11 cellular contexts compared by ENCODE assay signal in the genomic region with DNA sequence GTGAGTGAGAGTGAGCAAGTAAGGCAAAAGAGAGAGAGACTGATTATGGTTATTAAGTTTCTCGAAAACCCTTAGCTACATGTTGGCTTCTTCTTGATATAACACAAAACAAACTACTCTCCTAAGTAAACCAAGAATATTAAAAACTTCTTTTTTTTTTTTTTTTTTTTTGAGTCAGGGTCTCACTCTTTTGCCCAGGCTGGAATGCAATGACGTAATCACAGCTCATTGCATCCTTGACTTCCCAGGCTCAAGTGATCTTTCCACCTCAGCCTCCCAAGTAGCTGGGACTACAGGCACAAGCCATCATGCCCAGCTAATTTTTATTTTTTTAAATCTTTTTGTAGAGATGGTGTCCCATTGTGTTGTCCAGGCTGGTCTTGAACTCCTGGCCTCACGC.
"Had no signal": no experiment of that assay in that cellular context is flagged by ENCODE, and none has a peak within 500 bp of the region (broad histone marks: within the 10 kb centered on the region; RNA-seq: fewer than 3 reads in every experiment).

No MANE protein-coding gene starts in this region.

- DNase-seq: GM23248, GOT3, H7, H9, HCEC 1CT, HFFc6 had no signal

- H3K9me3 ChIP-seq: HAP-1 had no signal

- H3K9ac ChIP-seq: GM23248 had no signal

- H2AFZ ChIP-seq: GM23248 had no signal

- H3K27ac ChIP-seq: GM23248 had no signal

- H3K4me1 ChIP-seq: HAP-1 had no signal

- FAIRE-seq: H1, H54 had no signal

- H3K4me3 ChIP-seq: GM23248, GM23338, HAP-1 had no signal

- ATAC-seq: GM23338, HCT116 had no signal

- H3K36me3 ChIP-seq: HAP-1 had no signal

- H3K4me2 ChIP-seq: GM23338 had no signal
